In the genomic region with DNA sequence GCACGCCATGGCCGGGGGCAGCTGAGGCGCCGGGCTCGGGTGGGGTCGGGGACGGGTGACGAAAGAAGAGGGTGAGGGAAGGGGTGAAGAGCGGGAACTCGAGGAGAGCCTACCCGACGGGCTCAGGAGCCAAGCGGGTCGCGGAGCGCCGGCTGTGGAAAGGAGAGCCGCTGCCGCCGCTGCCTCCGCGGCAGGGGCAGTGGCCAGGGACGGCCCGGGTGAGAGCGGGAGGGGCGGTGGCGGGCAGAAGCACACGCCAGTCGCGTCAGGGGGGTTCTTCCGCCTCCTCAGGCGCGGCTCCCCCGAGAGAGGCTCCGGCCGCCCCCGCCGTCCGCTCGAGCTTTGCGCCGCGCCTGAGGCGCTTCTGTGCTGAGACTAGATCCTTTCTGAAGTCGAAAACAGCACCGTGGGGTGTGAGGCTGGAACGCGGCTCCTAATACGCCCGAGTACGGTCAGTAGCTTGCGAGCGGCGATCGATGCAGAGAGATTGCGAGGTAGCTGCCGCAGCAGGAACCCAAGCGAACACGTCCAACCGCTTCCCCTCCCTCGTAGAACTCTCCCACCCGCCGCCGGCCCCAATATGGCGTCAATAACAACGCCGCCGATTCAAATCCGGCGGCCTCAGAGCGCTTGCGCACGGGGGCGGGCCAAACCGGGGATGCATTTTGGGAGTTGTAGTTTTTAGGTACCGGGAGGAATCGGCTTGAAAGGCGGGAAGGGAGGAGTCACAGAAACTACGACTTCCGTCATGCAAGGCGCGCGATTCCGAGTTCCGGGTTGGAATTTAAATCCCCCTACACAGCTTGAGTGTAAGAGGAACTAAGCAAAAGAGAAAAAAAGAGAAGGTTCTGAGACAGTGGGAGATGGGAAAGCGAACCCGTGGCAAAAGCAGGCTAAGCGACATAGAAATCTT, we compare ENCODE assay signal across 8 cellular contexts. TPM values are rescaled to one million over a fixed set of nuclear protein-coding genes. Genes with fewer than 3 reads are reported as not detected.
DNase-seq lines count a peak whose midpoint lies in the region; ATAC-seq and TF ChIP-seq lines count a peak whose summit lies in the region.

TSS of gene AKIRIN2 (minus strand) at position 558 of the 913 bp plus-strand sequence. CDS start at position 9, 549 bp downstream.

- H2AFZ ChIP-seq in KMS-11 (ENCODE audit: low read depth), result peak within 1 kb of the TSS; percentile 35

- 0% methylated on average over 68 to 88 of the region's 88 CpGs for WGBS in esophagus, 2 donors

- peaks cover 51% of the 10 kb centered on the region for H3K79me2 ChIP-seq in KMS-11 (ENCODE audit: insufficient read depth, low read depth)

- H4K20me1 ChIP-seq in KMS-11 (ENCODE audit: insufficient read depth), result peaks cover 12% of the 10 kb centered on the region; the same call in 1 of the 2 replicates

- TF ChIP-seq POLR2A in Peyer's patch (IDR thresholded peaks at IDR 0.05), result peak; percentile 94 to 97

- TF ChIP-seq CTCF in KMS-11 (conservative IDR thresholded peaks at IDR 0.05; ENCODE audit: low read depth, low read length), result no peak
- TF ChIP-seq CTCF in Peyer's patch (IDR thresholded peaks at IDR 0.05), result no peak

- peak within 1 kb of the TSS; percentile 93 for H3K9ac ChIP-seq in KMS-11
- H3K9ac ChIP-seq in mucosa of stomach (ENCODE audit: low read length), result peak within 1 kb of the TSS; percentile 96

- no peaks in the 10 kb centered on the region for H3K27me3 ChIP-seq in KMS-11 (ENCODE audit: insufficient read depth, low read depth)
- H3K27me3 ChIP-seq in Peyer's patch, result no peaks in the 10 kb centered on the region
- no peaks in the 10 kb centered on the region for H3K27me3 ChIP-seq in esophagus (ENCODE audit: control insufficient read depth in 1 of 2, insufficient read depth in 2 of 2, low read length in 2 of 2)
- H3K27me3 ChIP-seq in mucosa of stomach (ENCODE audit: control insufficient read depth, insufficient read depth, low read length), result no peaks in the 10 kb centered on the region

- H3K4me1 ChIP-seq in KMS-11 (ENCODE audit: low read depth, poor library complexity, severe bottlenecking), result peaks cover 32% of the 10 kb centered on the region
- H3K4me1 ChIP-seq in Peyer's patch, result peaks cover 0 to 10% (median 4%) of the 10 kb centered on the region in 4 donors
- no peaks in the 10 kb centered on the region for H3K4me1 ChIP-seq in esophagus (ENCODE audit: control insufficient read depth in 2 of 2, insufficient read depth in 2 of 2, low read length in 1 of 2)
- peaks cover 12% of the 10 kb centered on the region for H3K4me1 ChIP-seq in mucosa of stomach (ENCODE audit: control insufficient read depth, insufficient read depth, low read length)

- peak within 1 kb of the TSS; percentile 48 for H3K4me2 ChIP-seq in KMS-11

- H3K9me3 ChIP-seq in Peyer's patch, result no peaks in the 10 kb centered on the region
- no peaks in the 10 kb centered on the region for H3K9me3 ChIP-seq in esophagus (ENCODE audit: control insufficient read depth in 2 of 2, insufficient read depth in 1 of 2, low read depth in 1 of 2, low read length in 1 of 2)
- H3K9me3 ChIP-seq in mucosa of stomach (ENCODE audit: control insufficient read depth, low read length), result no peaks in the 10 kb centered on the region

- peak; percentile 64 for ATAC-seq in GM21737 (IDR thresholded peaks at IDR 0.05; ENCODE audit: unreplicated experiment)

- H3K27ac ChIP-seq in KMS-11 (peak within 1 kb of the TSS; percentile 94), Peyer's patch (peak within 1 kb of the TSS; percentile 96 to 99 (median 98)), esophagus (ENCODE audit: low read depth in 2 of 2, low read length in 1 of 2) (peak within 1 kb of the TSS; percentile 99 to 100)

- DNase-seq in DMS53 treated with DMSO at 0.1 percent for 48 hours (lab: John Stamatoyannopoulos, UW; ENCODE audit: unreplicated experiment), result peak; percentile 92
- peak; percentile 96 to 99 (median 97) for DNase-seq in Peyer's patch
- DNase-seq in activated T-cell treated with anti-CD3 and anti-CD28 coated beads, Interleukin-2, amount 50 U/mL, for 48 hours, result peak; percentile 97 to 98
- DNase-seq in stimulated activated CD8-positive, alpha-beta memory T cell treated with anti-CD3 and anti-CD28 coated beads, Interleukin-7, amount 100 ng/mL, for 1 hour (ENCODE audit: low read depth in 2 of 2), result peak; percentile 92 to 95

- H3K4me3 ChIP-seq in KMS-11 (IDR thresholded peaks at IDR 0.05; ENCODE audit: insufficient read depth, low read depth, low read length) (no peak within 1 kb of the TSS), Peyer's patch (peak within 1 kb of the TSS; percentile 71 to 99 (median 92)), esophagus (ENCODE audit: low read depth in 1 of 2, low read length in 2 of 2) (peak within 1 kb of the TSS; percentile 79 to 100), mucosa of stomach (ENCODE audit: low read length) (peak within 1 kb of the TSS; percentile 92)

- H3K36me3 ChIP-seq in KMS-11 (ENCODE audit: insufficient read depth) (no peaks in the 10 kb centered on the region), Peyer's patch (no peaks in the 10 kb centered on the region), esophagus (ENCODE audit: control insufficient read depth in 2 of 2, insufficient read depth in 2 of 2, low read length in 1 of 2) (no peaks in the 10 kb centered on the region), mucosa of stomach (ENCODE audit: control insufficient read depth, insufficient read depth, low read length) (no peaks in the 10 kb centered on the region)

RNA-seq across cellular contexts. Expression of gene AKIRIN2, which starts in this region (rescaled TPM):
- total RNA-seq in Peyer's patch, result 10 to 100 TPM; 24.6 to 38.2 (median 28.3) TPM
- 10 to 100 TPM; 24.1 to 29.6 TPM for polyA plus RNA-seq in esophagus
